In the genomic region with DNA sequence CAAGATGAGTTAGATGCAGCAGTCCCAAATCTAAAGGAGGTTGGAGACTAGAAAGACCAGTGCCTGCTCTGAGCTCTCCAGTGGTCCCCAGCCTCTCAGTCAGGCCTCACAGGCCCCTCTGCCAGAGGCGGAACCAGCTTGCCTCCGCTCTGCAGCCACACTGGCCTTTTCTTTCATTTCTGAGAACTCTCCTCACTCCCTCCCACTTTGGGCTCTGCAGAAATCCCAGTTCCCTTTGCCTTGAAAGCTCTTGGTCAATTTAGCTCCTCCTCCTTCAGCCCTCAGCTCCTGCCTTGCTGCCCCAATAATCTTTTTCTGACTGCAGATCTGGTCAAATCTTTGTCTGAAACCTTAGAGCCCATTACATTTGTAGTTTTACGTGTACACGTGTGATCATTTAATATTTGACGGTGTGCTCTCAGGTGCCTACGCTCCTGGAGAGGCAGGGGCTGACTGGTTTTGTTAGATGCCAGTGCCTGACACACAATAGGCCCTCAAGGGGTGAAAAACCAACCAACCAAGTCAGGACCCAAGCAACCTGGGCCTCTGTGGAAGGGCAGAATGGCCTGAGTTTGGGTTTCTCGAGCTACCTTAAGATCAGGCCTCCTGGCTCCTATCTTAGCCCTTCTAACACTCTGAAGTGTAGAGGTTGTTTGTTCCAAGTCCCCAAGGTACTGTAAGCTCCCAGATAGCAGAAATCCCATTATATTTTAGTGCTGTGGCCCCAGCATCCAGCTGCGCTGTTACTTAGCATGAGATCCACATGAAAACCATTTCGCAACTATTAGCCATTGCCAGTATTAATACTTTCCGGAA, we compare ENCODE assay signal across 8 cellular contexts. TPM values are rescaled to one million over a fixed set of nuclear protein-coding genes. Genes with fewer than 3 reads are reported as not detected.
A peak's percentile ranks its signal among the peaks of the same experiment; 100 is the strongest.
DNase-seq lines count a peak whose midpoint lies in the region; ATAC-seq, FAIRE-seq and TF ChIP-seq lines count a peak whose summit lies in the region.

No MANE protein-coding gene starts in this region.

- peaks cover 33% of the 10 kb centered on the region for H3K79me2 ChIP-seq in Loucy (ENCODE audit: insufficient read depth, low read length)
- H3K79me2 ChIP-seq in keratinocyte (ENCODE audit: control insufficient read depth, insufficient read depth, low read length): peaks cover 34% of the 10 kb centered on the region

- H3K9me3 Mint-ChIP-seq in CD4-positive, alpha-beta memory T cell: no peaks in the 10 kb centered on the region
- H3K9me3 Mint-ChIP-seq in stimulated activated naive B cell treated with anti-CD40 and anti-IgM and Interleukin-4, amounts not matched to agents 10 μg/mL and 1 μg/mL and 100 μg/mL, for 72 hours: no peaks in the 10 kb centered on the region

- no peaks in the 10 kb centered on the region for H3F3A ChIP-seq in Loucy (ENCODE audit: low read depth)

- H3K4me3 Mint-ChIP-seq in CD4-positive, alpha-beta memory T cell: peak overlapping the region; percentile 43 to 90 (median 87)
- peak overlapping the region; percentile 42 to 95 for H3K4me3 Mint-ChIP-seq in stimulated activated naive B cell treated with anti-CD40 and anti-IgM and Interleukin-4, amounts not matched to agents 10 μg/mL and 1 μg/mL and 100 μg/mL, for 72 hours

- POLR2A ChIA-PET in CD4-positive, alpha-beta memory T cell (lab: Charles Lee; ENCODE audit: partially characterized antibody): interaction anchor here (1.2 to 2.0 kb wide), 3 partner anchors 21 to 771 kb away, joined by 4 to 8 read pairs (median 4); a partner anchor contains a TSS

- peaks cover 21 to 38% (median 29%) of the 10 kb centered on the region in 4 donors for H3K4me1 Mint-ChIP-seq in CD4-positive, alpha-beta memory T cell
- H3K4me1 Mint-ChIP-seq in stimulated activated naive B cell treated with anti-CD40 and anti-IgM and Interleukin-4, amounts not matched to agents 10 μg/mL and 1 μg/mL and 100 μg/mL, for 72 hours: peaks cover 16 to 37% of the 10 kb centered on the region in 2 donors

- no peak for TF ChIP-seq POLR2A in breast epithelium (IDR thresholded peaks at IDR 0.05)

- peak overlapping the region; percentile 96 for H2AFZ ChIP-seq in Loucy (ENCODE audit: low read length)
- H2AFZ ChIP-seq in keratinocyte (ENCODE audit: control insufficient read depth, low read length): peak overlapping the region; percentile 12

- H3K9me1 ChIP-seq in keratinocyte (ENCODE audit: control insufficient read depth, extremely low read depth, insufficient read depth, low read length): no peaks in the 10 kb centered on the region

- TF ChIP-seq CTCF in Loucy (conservative IDR thresholded peaks at IDR 0.05; ENCODE audit: low read length): no peak
- no peak for TF ChIP-seq CTCF in breast epithelium (IDR thresholded peaks at IDR 0.05)
- no peak for TF ChIP-seq CTCF in keratinocyte (optimal IDR thresholded peaks at IDR 0.05 in 1 of 3, IDR thresholded peaks at IDR 0.05 in 1 of 3, conservative IDR thresholded peaks at IDR 0.05 in 1 of 3; ENCODE audit: extremely low read depth in 1 of 3, insufficient read depth in 2 of 3, low read length in 3 of 3)

- no peaks in the 10 kb centered on the region for H3K9me3 ChIP-seq in CD4-positive, alpha-beta memory T cell (ENCODE audit: control insufficient read depth in 1 of 2, low read length in 2 of 2)
- H3K9me3 ChIP-seq in Loucy (ENCODE audit: insufficient read depth, low read depth, low read length) (no peaks in the 10 kb centered on the region), breast epithelium (no peaks in the 10 kb centered on the region), keratinocyte (ENCODE audit: control insufficient read depth, low read depth, low read length) (no peaks in the 10 kb centered on the region)

- H3K27me3 ChIP-seq in CD4-positive, alpha-beta memory T cell (ENCODE audit: insufficient read depth, low read length): no peaks in the 10 kb centered on the region
- H3K27me3 ChIP-seq in Loucy (ENCODE audit: insufficient read depth, low read length, poor library complexity, severe bottlenecking): no peaks in the 10 kb centered on the region
- no peaks in the 10 kb centered on the region for H3K27me3 ChIP-seq in breast epithelium
- H3K27me3 ChIP-seq in keratinocyte (ENCODE audit: control insufficient read depth, extremely low read depth, insufficient read depth, low read length): no peaks in the 10 kb centered on the region

- FAIRE-seq in keratinocyte (lab: Jason Lieb, UNC): no peak

- dilution Hi-C loops in keratinocyte (cut with MboI; ENCODE audit: extremely low pct_ligation_motif_present, low sequenced_read_pairs): no loop called here

- no peak for DNase-seq in CD4-positive, alpha-beta memory T cell
- no peak for DNase-seq in breast epithelium (ENCODE audit: low spot score in 2 of 2)
- DNase-seq in keratinocyte (ENCODE audit: low read depth, low spot score): no peak
- no peak for DNase-seq in stimulated activated naive B cell treated with anti-CD40 and anti-IgM and Interleukin-4, amounts not matched to agents 10 μg/mL and 1 μg/mL and 100 μg/mL, for 72 hours
- no peak for DNase-seq in NCI-H2196 treated with DMSO at 0.1 percent for 48 hours (lab: John Stamatoyannopoulos, UW; ENCODE audit: unreplicated experiment)
- no peak for DNase-seq in dedifferentiated amniotic fluid mesenchymal stem cell (ENCODE audit: extremely low spot score)
- DNase-seq in SKM-1 (lab: John Stamatoyannopoulos, UW; ENCODE audit: unreplicated experiment): no peak

- ATAC-seq in stimulated activated naive B cell treated with anti-CD40 and anti-IgM and Interleukin-4, amounts not matched to agents 10 μg/mL and 1 μg/mL and 100 μg/mL, for 72 hours (replicated peaks): no peak

- H3K36me3 ChIP-seq in CD4-positive, alpha-beta memory T cell (ENCODE audit: insufficient read depth, low read length): no peaks in the 10 kb centered on the region
- H3K36me3 ChIP-seq in Loucy (ENCODE audit: insufficient read depth, low read length): no peaks in the 10 kb centered on the region
- no peaks in the 10 kb centered on the region for H3K36me3 ChIP-seq in breast epithelium
- H3K36me3 ChIP-seq in keratinocyte (ENCODE audit: control insufficient read depth in 2 of 2, extremely low read depth in 1 of 2, insufficient read depth in 2 of 2, low read length in 2 of 2): no peaks in the 10 kb centered on the region

- peak overlapping the region in 2 of 7 donors; percentile 73 to 81 for H3K27ac Mint-ChIP-seq in CD4-positive, alpha-beta memory T cell
- no peak overlapping the region for H3K27ac Mint-ChIP-seq in stimulated activated naive B cell treated with anti-CD40 and anti-IgM and Interleukin-4, amounts not matched to agents 10 μg/mL and 1 μg/mL and 100 μg/mL, for 72 hours

- H4K20me1 ChIP-seq in Loucy (ENCODE audit: insufficient read depth, low read length, poor library complexity, severe bottlenecking): peaks cover 24% of the 10 kb centered on the region
- peaks cover 5% of the 10 kb centered on the region for H4K20me1 ChIP-seq in keratinocyte (ENCODE audit: control insufficient read depth, extremely low read depth, insufficient read depth, low read length)

- H3K9ac ChIP-seq in Loucy (ENCODE audit: low read depth, low read length, poor library complexity, severe bottlenecking) (peak overlapping the region; percentile 54), keratinocyte (ENCODE audit: control insufficient read depth, extremely low read depth, insufficient read depth, low read length) (peak overlapping the region; percentile 76)

- H3K27ac ChIP-seq in CD4-positive, alpha-beta memory T cell (ENCODE audit: low read depth, low read length): no peak overlapping the region
- H3K27ac ChIP-seq in breast epithelium (peak overlapping the region; percentile 96 to 97), keratinocyte (ENCODE audit: control insufficient read depth, insufficient read depth, low read length) (no peak overlapping the region)

- peak overlapping the region; percentile 81 for H3K4me2 ChIP-seq in Loucy (ENCODE audit: low read depth, low read length, poor library complexity, severe bottlenecking)
- peak overlapping the region; percentile 94 for H3K4me2 ChIP-seq in keratinocyte (ENCODE audit: control insufficient read depth, extremely low read depth, insufficient read depth, low read depth, low read length)

- H3K36me3 Mint-ChIP-seq in CD4-positive, alpha-beta memory T cell: peaks cover 0 to 10% of the 10 kb centered on the region in 2 donors
- H3K36me3 Mint-ChIP-seq in stimulated activated naive B cell treated with anti-CD40 and anti-IgM and Interleukin-4, amounts not matched to agents 10 μg/mL and 1 μg/mL and 100 μg/mL, for 72 hours: peaks cover 11 to 22% of the 10 kb centered on the region in 2 donors

- H3K4me3 ChIP-seq in CD4-positive, alpha-beta memory T cell (ENCODE audit: low read length in 2 of 2): no peak overlapping the region
- H3K4me3 ChIP-seq in Loucy (ENCODE audit: low read length, poor library complexity, severe bottlenecking) (peak overlapping the region; percentile 73), breast epithelium (peak overlapping the region; percentile 5 to 94 (median 85)), keratinocyte (ENCODE audit: control insufficient read depth in 2 of 3, extremely low read depth in 1 of 3, insufficient read depth in 2 of 3, low read depth in 1 of 3, low read length in 3 of 3) (peak overlapping the region in 2 of 3 experiments; percentile 70 to 85)

- H3K9me2 ChIP-seq in Loucy (replicated peaks; ENCODE audit: low read depth, low read length): no peaks in the 10 kb centered on the region

- no peaks in the 10 kb centered on the region for H3K27me3 Mint-ChIP-seq in CD4-positive, alpha-beta memory T cell
- H3K27me3 Mint-ChIP-seq in stimulated activated naive B cell treated with anti-CD40 and anti-IgM and Interleukin-4, amounts not matched to agents 10 μg/mL and 1 μg/mL and 100 μg/mL, for 72 hours: peaks cover 0 to 4% of the 10 kb centered on the region in 2 donors

- intact Hi-C loops in CD4-positive, alpha-beta memory T cell (cut with micrococcal nuclease): loop anchor here (1.0 to 10.0 kb wide), 6 partner anchors 66 to 1078 kb away; a partner anchor contains a TSS
- intact Hi-C loops in breast epithelium (cut with DNase I; ENCODE audit: low total_unique reads): no loop called here

- H3K4me1 ChIP-seq in CD4-positive, alpha-beta memory T cell (ENCODE audit: insufficient read depth, low read length): peaks cover 26% of the 10 kb centered on the region
- H3K4me1 ChIP-seq in Loucy (ENCODE audit: insufficient read depth, low read length, poor library complexity, severe bottlenecking): peaks cover 21% of the 10 kb centered on the region
- peaks cover 0 to 18% of the 10 kb centered on the region in 2 donors for H3K4me1 ChIP-seq in breast epithelium
- H3K4me1 ChIP-seq in keratinocyte (ENCODE audit: control insufficient read depth, extremely low read depth, insufficient read depth, low read length): peaks cover 16% of the 10 kb centered on the region

- CTCF ChIA-PET in CD4-positive, alpha-beta memory T cell (lab: Charles Lee; ENCODE audit: partially characterized antibody): interaction anchor here (0.7 to 1.3 kb wide), 4 partner anchors 12 to 591 kb away, joined by 3 to 7 read pairs (median 4); no protein-coding TSS in a partner anchor

RNA-seq across cellular contexts. Expression of a gene that starts 1.1 kb away (rescaled TPM):
- total RNA-seq in CD4-positive, alpha-beta memory T cell: 10 to 100 TPM; 41.8 to 45.2 TPM
- 10 to 100 TPM; 39.3 to 49.6 TPM for polyA plus RNA-seq in CD4-positive, alpha-beta memory T cell
- 10 to 100 TPM; 51.1 to 94.3 (median 72.4) TPM for total RNA-seq in breast epithelium
- 19.2 to 33.2 TPM (median 21.1 TPM) in 3 replicates for polyA plus RNA-seq in keratinocyte
- 27.0 TPM for polyA plus RNA-seq in keratinocyte (2011; ENCODE audit: low read depth)
- 17.2 and 43.6 TPM in 2 replicates for polyA plus RNA-seq in keratinocyte (2011; cell fraction: cytosol; rRNA removed)
- 14.9 and 19.5 TPM in 2 replicates for polyA plus RNA-seq in keratinocyte (2011; cell fraction: nucleus; rRNA removed)
- 21.3 and 29.2 TPM in 2 replicates for polyA plus RNA-seq in keratinocyte (2012; ENCODE audit: low replicate concordance)
- 4.2 to 27.9 TPM (median 13.8 TPM) in 3 replicates for polyA minus RNA-seq in keratinocyte
- 28.0 TPM for polyA minus RNA-seq in keratinocyte (2011; cell fraction: cytosol; rRNA and poly(A)+ RNA removed)
- polyA minus RNA-seq in keratinocyte (2011; cell fraction: nucleus; rRNA and poly(A)+ RNA removed): 10.1 and 15.6 TPM in 2 replicates

Comparison
In these comparisons a context has a peak if more than half of its experiments do, and no peak if none do; other contexts are left out.
1. H3K27ac ChIP-seq: peak in breast epithelium (2 of 2); none in CD4-positive, alpha-beta memory T cell (single experiment) and keratinocyte (single experiment).
2. H3K4me3 ChIP-seq: peak in Loucy (single experiment), breast epithelium (3 of 3) and keratinocyte (2 of 3); none in CD4-positive, alpha-beta memory T cell (0 of 2).